In genomic region chr10:86399879-86400704, GRCh38 we compare ENCODE assay signal across 8 cellular contexts. TPM values are rescaled to one million over a fixed set of nuclear protein-coding genes. Genes with fewer than 3 reads are reported as not detected.
DNase-seq lines count a peak whose midpoint lies in the region; ATAC-seq, FAIRE-seq and TF ChIP-seq lines count a peak whose summit lies in the region.

No MANE protein-coding gene starts in this region.

- H3K79me2 ChIP-seq in astrocyte (ENCODE audit: insufficient read depth, low read length) (no peaks in the 10 kb centered on the region), hepatocyte (no peaks in the 10 kb centered on the region)

- H3K36me3 ChIP-seq in astrocyte (ENCODE audit: insufficient read depth, low read length), result no peaks in the 10 kb centered on the region
- no peaks in the 10 kb centered on the region for H3K36me3 ChIP-seq in hepatocyte (replicated peaks; ENCODE audit: insufficient read depth, low read depth)

- H3K4me1 Mint-ChIP-seq in T-helper 2 cell treated with Interferon-gamma antibody and Interleukin-4, amounts not matched to agents 5 μg/mL and 100 μg/mL, for 36 hours (ENCODE audit: low read depth), result peaks cover 16% of the 10 kb centered on the region
- peaks cover 13% of the 10 kb centered on the region for H3K4me1 Mint-ChIP-seq in astrocyte (ENCODE audit: low read depth, unreplicated experiment)

- peak overlapping the region; percentile 71 for H3K4me3 ChIP-seq in astrocyte (ENCODE audit: insufficient read depth, low read depth, low read length)
- H3K4me3 ChIP-seq in hepatocyte, result peak overlapping the region; percentile 54

- DNase-seq in GM18507 (ENCODE audit: extremely low spot score, insufficient read length, low read depth), result peak; percentile 84
- peak; percentile 16 for DNase-seq in NCI-H187 treated with DMSO at 0.1 percent for 48 hours (lab: John Stamatoyannopoulos, UW)
- DNase-seq in T-helper 2 cell treated with Interferon-gamma antibody and Interleukin-4, amounts not matched to agents 5 μg/mL and 100 μg/mL, for 36 hours (ENCODE audit: low spot score), result peak; percentile 93
- DNase-seq in astrocyte (ENCODE audit: low read depth), result peak; percentile 88
- peak; percentile 98 for DNase-seq in hepatocyte (ENCODE audit: low spot score)
- peak; percentile 83 for DNase-seq in renal cortical epithelial cell (ENCODE audit: low read depth)
- DNase-seq in cortex of kidney (lab: John Stamatoyannopoulos, UW), result no peak

- H3K27me3 ChIP-seq in astrocyte (ENCODE audit: insufficient read depth, low read length), result no peaks in the 10 kb centered on the region
- peaks cover 37% of the 10 kb centered on the region for H3K27me3 ChIP-seq in hepatocyte

- H3K9me3 ChIP-seq in astrocyte (ENCODE audit: insufficient read depth, low read depth, low read length) (no peaks in the 10 kb centered on the region), hepatocyte (ENCODE audit: low read depth) (no peaks in the 10 kb centered on the region)

- peak overlapping the region; percentile 92 for H3K27ac Mint-ChIP-seq in T-helper 2 cell treated with Interferon-gamma antibody and Interleukin-4, amounts not matched to agents 5 μg/mL and 100 μg/mL, for 36 hours
- peak overlapping the region; percentile 71 for H3K27ac Mint-ChIP-seq in astrocyte (ENCODE audit: unreplicated experiment)

- H3K27ac ChIP-seq in astrocyte (ENCODE audit: low read depth, low read length) (peak overlapping the region; percentile 70), hepatocyte (peak overlapping the region; percentile 89)

- H3K9ac ChIP-seq in astrocyte (ENCODE audit: low read length), result peak overlapping the region; percentile 81

- H3K4me2 ChIP-seq in astrocyte (ENCODE audit: low read length), result peak overlapping the region; percentile 99
- H3K4me2 ChIP-seq in hepatocyte, result peak overlapping the region; percentile 95

- peaks cover 28% of the 10 kb centered on the region for H3K4me1 ChIP-seq in astrocyte (ENCODE audit: insufficient read depth, low read length)
- H3K4me1 ChIP-seq in hepatocyte (ENCODE audit: insufficient read depth), result peaks cover 18% of the 10 kb centered on the region

- peaks cover 20% of the 10 kb centered on the region for H3K27me3 Mint-ChIP-seq in T-helper 2 cell treated with Interferon-gamma antibody and Interleukin-4, amounts not matched to agents 5 μg/mL and 100 μg/mL, for 36 hours (ENCODE audit: low read depth)
- H3K27me3 Mint-ChIP-seq in astrocyte (ENCODE audit: low read depth, unreplicated experiment), result peaks cover 11% of the 10 kb centered on the region

- no peaks in the 10 kb centered on the region for H3K9me3 Mint-ChIP-seq in T-helper 2 cell treated with Interferon-gamma antibody and Interleukin-4, amounts not matched to agents 5 μg/mL and 100 μg/mL, for 36 hours
- H3K9me3 Mint-ChIP-seq in astrocyte (ENCODE audit: unreplicated experiment), result peaks cover 3% of the 10 kb centered on the region

- WGBS in hepatocyte (ENCODE audit: low lambda C conversion rate, missing lambda C conversion rate), result 2% methylated on average over 41 of the region's 90 CpGs

- peak; percentile 88 for ATAC-seq in HG02973 (IDR thresholded peaks at IDR 0.05; ENCODE audit: unreplicated experiment)

- peak; percentile 58 for TF ChIP-seq CTCF in astrocyte (IDR thresholded peaks at IDR 0.05; ENCODE audit: insufficient read depth, low read depth, low read length)
- TF ChIP-seq CTCF in hepatocyte (IDR thresholded peaks at IDR 0.05; ENCODE audit: poor library complexity), result peak; percentile 94

- peak; percentile 95 for FAIRE-seq in GM18507 (lab: Jason Lieb, UNC)
- FAIRE-seq in astrocyte (lab: Jason Lieb, UNC), result no peak

- peak overlapping the region; percentile 98 for H2AFZ ChIP-seq in astrocyte (ENCODE audit: low read depth, low read length)
- H2AFZ ChIP-seq in hepatocyte, result peak overlapping the region; percentile 74

- peak overlapping the region; percentile 89 for H3K4me3 Mint-ChIP-seq in T-helper 2 cell treated with Interferon-gamma antibody and Interleukin-4, amounts not matched to agents 5 μg/mL and 100 μg/mL, for 36 hours
- peak overlapping the region; percentile 81 for H3K4me3 Mint-ChIP-seq in astrocyte (ENCODE audit: unreplicated experiment)

- H3K9me2 ChIP-seq in hepatocyte (replicated peaks; ENCODE audit: insufficient read depth), result no peaks in the 10 kb centered on the region

- H3K36me3 Mint-ChIP-seq in T-helper 2 cell treated with Interferon-gamma antibody and Interleukin-4, amounts not matched to agents 5 μg/mL and 100 μg/mL, for 36 hours (ENCODE audit: low read depth), result peaks cover 2% of the 10 kb centered on the region
- H3K36me3 Mint-ChIP-seq in astrocyte (ENCODE audit: low read depth, unreplicated experiment), result no peaks in the 10 kb centered on the region

- H4K20me1 ChIP-seq in astrocyte (ENCODE audit: insufficient read depth, low read length) (no peaks in the 10 kb centered on the region), hepatocyte (ENCODE audit: insufficient read depth, poor library complexity, severe bottlenecking) (no peaks in the 10 kb centered on the region)

RNA-seq across cellular contexts. Expression of gene GRID1, which starts 33.5 kb away (rescaled TPM):
- total RNA-seq in astrocyte (0.48 and 0.75 TPM in 2 replicates), hepatocyte (0.24 and 0.37 TPM in 2 replicates), renal cortical epithelial cell (0.17 and 0.20 TPM in 2 replicates)
- 0.07 TPM in 2 replicates for polyA plus RNA-seq in hepatocyte
